11 cellular contexts compared by ENCODE assay signal in the genomic region with DNA sequence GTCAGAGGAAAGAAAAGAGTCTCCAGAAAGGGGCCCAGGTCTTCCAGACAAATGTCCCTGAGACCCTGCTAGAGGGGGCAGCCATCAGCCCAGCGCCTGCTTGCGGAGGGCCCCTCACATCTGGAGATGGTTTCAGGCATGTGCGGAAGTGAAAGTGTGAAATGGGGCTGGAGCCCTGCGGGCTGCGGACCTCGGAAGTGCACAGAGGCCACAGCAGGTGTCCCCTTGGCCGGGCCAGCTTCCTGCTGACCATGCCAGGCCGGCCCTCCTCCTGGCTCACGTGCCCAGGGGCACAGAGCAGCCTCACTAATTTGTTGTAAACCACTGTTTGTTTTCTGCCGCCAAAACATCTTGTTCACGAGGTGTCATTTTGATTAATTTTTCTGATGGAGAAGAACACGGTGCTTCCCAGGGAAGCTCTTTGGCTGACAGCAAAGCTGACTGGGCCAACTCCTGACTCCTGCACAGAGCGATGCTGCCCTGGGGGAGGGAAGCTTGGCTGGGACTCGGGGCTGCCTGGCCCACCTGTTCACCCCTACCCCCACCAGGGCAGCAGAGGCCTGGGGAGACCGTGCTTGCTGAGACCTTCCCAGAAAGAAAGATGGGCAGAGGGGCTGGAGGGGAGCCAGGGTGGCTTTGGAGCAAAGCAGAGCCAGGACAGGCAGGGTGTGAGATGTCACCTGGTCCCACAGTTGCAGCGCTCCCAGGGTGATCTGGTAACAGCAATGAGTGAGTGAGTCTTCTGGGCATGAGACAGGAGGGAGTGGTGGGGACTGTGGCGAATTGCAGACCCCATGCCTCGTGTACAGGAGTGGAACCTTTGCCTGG. TPM values are rescaled to one million over a fixed set of nuclear protein-coding genes. Genes with fewer than 3 reads are reported as not detected.
DNase-seq lines count a peak whose midpoint lies in the region; ATAC-seq and TF ChIP-seq lines count a peak whose summit lies in the region.
"Had no signal": no experiment of that assay in that cellular context is flagged by ENCODE, and none has a peak within 500 bp of the region (broad histone marks: within the 10 kb centered on the region; RNA-seq: fewer than 3 reads in every experiment).

No MANE protein-coding gene starts in this region.

- H3K9me3 ChIP-seq in Karpas-422 (ENCODE audit: low read length) = no peaks in the 10 kb centered on the region

- no peaks in the 10 kb centered on the region for H3K27me3 Mint-ChIP-seq in chondrocyte (ENCODE audit: low read depth)
- no peaks in the 10 kb centered on the region for H3K27me3 Mint-ChIP-seq in osteocyte (ENCODE audit: unreplicated experiment)
- H3K27me3 Mint-ChIP-seq in activated CD4-positive, alpha-beta T cell treated with anti-CD3 and anti-CD28 coated beads for 36 hours = no peaks in the 10 kb centered on the region

- peak overlapping the region; percentile 93 for H3K27ac ChIP-seq in Karpas-422 (ENCODE audit: low read length)

- no peak overlapping the region for H2AFZ ChIP-seq in Karpas-422 (ENCODE audit: low read length)

- TF ChIP-seq CTCF in GM12864 (IDR thresholded peaks at IDR 0.05; ENCODE audit: low read depth, low read length, missing control alignments) (no peak), chondrocyte (IDR thresholded peaks at IDR 0.05) (no peak), osteocyte (IDR thresholded peaks at IDR 0.05) (no peak)

- H3K36me3 ChIP-seq in Karpas-422 (ENCODE audit: insufficient read depth, low read length) = peaks cover 38% of the 10 kb centered on the region; the same call in 1 of the 2 replicates

- peaks cover 25% of the 10 kb centered on the region for H3K4me1 Mint-ChIP-seq in chondrocyte (ENCODE audit: low read depth)
- peaks cover 27% of the 10 kb centered on the region for H3K4me1 Mint-ChIP-seq in osteocyte (ENCODE audit: unreplicated experiment)
- peaks cover 11% of the 10 kb centered on the region for H3K4me1 Mint-ChIP-seq in activated CD4-positive, alpha-beta T cell treated with anti-CD3 and anti-CD28 coated beads for 36 hours

- H4K20me1 ChIP-seq in Karpas-422 (ENCODE audit: insufficient read depth, low read depth, low read length) = peaks cover 4% of the 10 kb centered on the region; the same call in 1 of the 2 replicates

- H3K4me1 ChIP-seq in Karpas-422 (ENCODE audit: low read length) = peaks cover 67% of the 10 kb centered on the region

- H3K4me2 ChIP-seq in Karpas-422 (ENCODE audit: low read depth, low read length, poor library complexity, severe bottlenecking) = peak overlapping the region; percentile 6

- intact Hi-C loops in activated CD4-positive, alpha-beta T cell treated with anti-CD3 and anti-CD28 coated beads for 36 hours (cut with DNase I, micrococcal nuclease) = no loop called here

- no peak overlapping the region for H3K4me3 ChIP-seq in GM12864 (ENCODE audit: low read depth, low read length)
- no peak overlapping the region for H3K4me3 ChIP-seq in Karpas-422 (ENCODE audit: low read length)

- no peaks in the 10 kb centered on the region for H3K9me2 ChIP-seq in Karpas-422 (replicated peaks; ENCODE audit: insufficient read depth, low read length)

- peaks cover 68% of the 10 kb centered on the region for H3K79me2 ChIP-seq in Karpas-422 (ENCODE audit: low read length)

- no peaks in the 10 kb centered on the region for H3K27me3 ChIP-seq in Karpas-422 (ENCODE audit: low read length)

- H3K27ac Mint-ChIP-seq in chondrocyte (ENCODE audit: unreplicated experiment) (no peak overlapping the region), osteocyte (ENCODE audit: unreplicated experiment) (peak overlapping the region; percentile 53)
- no peak overlapping the region for H3K27ac Mint-ChIP-seq in activated CD4-positive, alpha-beta T cell treated with anti-CD3 and anti-CD28 coated beads for 36 hours

- peak overlapping the region; percentile 31 for H3K4me3 Mint-ChIP-seq in chondrocyte (ENCODE audit: unreplicated experiment)
- H3K4me3 Mint-ChIP-seq in osteocyte (ENCODE audit: unreplicated experiment) = no peak overlapping the region
- no peak overlapping the region for H3K4me3 Mint-ChIP-seq in activated CD4-positive, alpha-beta T cell treated with anti-CD3 and anti-CD28 coated beads for 36 hours

- CTCF ChIA-PET in activated CD4-positive, alpha-beta T cell treated with anti-CD3 and anti-CD28 coated beads for 36 hours (lab: Charles Lee) = interaction anchor here (0.6 to 0.7 kb wide), 2 partner anchors 15 to 144 kb away, joined by 3 to 4 read pairs; no protein-coding TSS in a partner anchor

- ATAC-seq in HG03280 (IDR thresholded peaks at IDR 0.05; ENCODE audit: unreplicated experiment) (no peak), GM18909 (IDR thresholded peaks at IDR 0.05; ENCODE audit: poor library complexity, unreplicated experiment) (no peak)
- no peak for ATAC-seq in activated CD4-positive, alpha-beta T cell treated with anti-CD3 and anti-CD28 coated beads for 36 hours

- H3K9me3 Mint-ChIP-seq in chondrocyte (ENCODE audit: low read depth) = no peaks in the 10 kb centered on the region
- no peaks in the 10 kb centered on the region for H3K9me3 Mint-ChIP-seq in osteocyte (ENCODE audit: unreplicated experiment)
- no peaks in the 10 kb centered on the region for H3K9me3 Mint-ChIP-seq in activated CD4-positive, alpha-beta T cell treated with anti-CD3 and anti-CD28 coated beads for 36 hours (ENCODE audit: low read depth)

- POLR2A ChIA-PET in activated CD4-positive, alpha-beta T cell treated with anti-CD3 and anti-CD28 coated beads for 36 hours (lab: Charles Lee) = no interaction called here

- DNase-seq in GM12864 (ENCODE audit: low read depth) = peak; percentile 39
- DNase-seq in Karpas-422 = peak; percentile 63
- DNase-seq in chondrocyte (ENCODE audit: low spot score) = no peak
- DNase-seq in osteocyte (ENCODE audit: extremely low spot score, unreplicated experiment) = no peak
- DNase-seq in LoVo (ENCODE audit: low spot score) = no peak
- DNase-seq in activated CD4-positive, alpha-beta T cell treated with anti-CD3 and anti-CD28 coated beads for 36 hours = no peak
- DNase-seq: activated effector memory CD4-positive, alpha-beta T cell treated with anti-CD3 and anti-CD28 coated beads, Interleukin-2, amount 50 U/mL, for 16 hours; NK-92 treated with Interleukin-12 subunit alpha and Interleukin-12 subunit beta, amount 100 ng/mL, for 24 hours; stimulated activated CD4-positive, alpha-beta T cell treated with anti-CD3 and anti-CD28 coated beads, Interleukin-2, amount 100 ng/mL, for 24 hours had no signal

- no peaks in the 10 kb centered on the region for H3K36me3 Mint-ChIP-seq in chondrocyte (ENCODE audit: low read depth)
- H3K36me3 Mint-ChIP-seq in osteocyte (ENCODE audit: unreplicated experiment) = no peaks in the 10 kb centered on the region
- H3K36me3 Mint-ChIP-seq in activated CD4-positive, alpha-beta T cell treated with anti-CD3 and anti-CD28 coated beads for 36 hours (ENCODE audit: low read depth) = peaks cover 1% of the 10 kb centered on the region

- H3K9ac ChIP-seq in Karpas-422 (ENCODE audit: low read length) = peak overlapping the region; percentile 57

RNA-seq across cellular contexts. Expression of gene BCAS4, which starts 54.2 kb away (rescaled TPM):
- total RNA-seq in Karpas-422 (2014; rRNA removed; shearing (Covaris generic); ENCODE audit: low replicate concordance) = 191 and 231 TPM in 2 replicates
- total RNA-seq in chondrocyte (6.7 to 7.6 TPM (median 7.4 TPM) in 3 replicates), osteocyte (3.5 and 4.2 TPM in 2 replicates)
- total RNA-seq in activated CD4-positive, alpha-beta T cell treated with anti-CD3 and anti-CD28 coated beads for 36 hours = 10 to 100 TPM; 11.6 to 17.0 TPM

Comparison
In these comparisons a context has a peak if more than half of its experiments do, and no peak if none do; other contexts are left out.
1. DNase-seq: peak in GM12864 (single experiment) and Karpas-422 (single experiment); none in chondrocyte (single experiment), osteocyte (single experiment), LoVo (single experiment) and activated CD4-positive, alpha-beta T cell treated with anti-CD3 and anti-CD28 coated beads for 36 hours (single experiment).
2. RNA of gene BCAS4, which starts 54.2 kb away (total RNA-seq): 191 to 231 TPM in Karpas-422; 11.6 to 17.0 TPM in activated CD4-positive, alpha-beta T cell treated with anti-CD3 and anti-CD28 coated beads for 36 hours, 6.7 to 7.6 TPM in chondrocyte and 3.5 to 4.2 TPM in osteocyte; every median in the first group is over 10 times any median in the second.